15 cellular contexts compared by ENCODE assay signal in the genomic region with DNA sequence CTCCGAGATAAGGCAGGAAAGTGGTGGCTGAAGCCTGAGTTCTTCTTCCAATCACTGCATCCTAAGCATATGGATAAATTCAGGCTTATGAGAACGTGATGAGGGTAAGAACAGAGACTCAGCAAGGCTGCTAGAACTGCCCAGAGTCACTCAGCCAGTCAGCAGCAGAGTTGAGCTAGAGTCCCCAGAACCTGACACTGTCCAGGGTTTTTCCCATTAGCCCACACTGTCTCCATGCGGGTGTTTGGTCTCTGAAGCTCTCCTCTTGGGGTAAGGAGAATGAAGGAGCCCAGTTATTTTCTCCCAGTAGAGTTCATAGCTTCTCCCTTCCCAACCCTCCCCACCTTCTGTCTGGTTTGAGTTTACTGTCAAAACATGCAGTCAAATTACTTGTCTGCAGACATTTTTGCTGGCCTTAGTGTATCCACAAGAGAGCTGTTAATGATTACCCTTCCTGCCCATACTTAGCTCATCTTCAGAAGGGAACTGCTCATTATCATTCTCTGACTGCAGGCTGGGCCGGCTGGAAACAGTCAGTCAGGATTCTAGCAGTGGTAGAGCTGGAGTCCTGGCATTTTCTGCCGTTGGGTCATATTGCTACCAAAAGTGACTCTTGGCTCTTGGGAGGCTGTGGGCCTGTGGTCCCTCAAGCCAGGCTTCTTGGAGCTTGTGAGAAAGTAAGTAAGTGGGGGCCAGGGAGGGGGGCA.
DNase-seq lines count a peak whose midpoint lies in the region; ATAC-seq and FAIRE-seq lines count a peak whose summit lies in the region.
"Had no signal": no experiment of that assay in that cellular context is flagged by ENCODE, and none has a peak within 500 bp of the region (broad histone marks: within the 10 kb centered on the region; RNA-seq: fewer than 3 reads in every experiment).

No MANE protein-coding gene starts in this region.

- no peak overlapping the region for H3K4me3 ChIP-seq in small intestine (ENCODE audit: low read depth in 1 of 2, low read length in 2 of 2)
- H3K4me3 ChIP-seq: left ventricle myocardium inferior, upper lobe of left lung had no signal

- FAIRE-seq in small intestine (lab: Jason Lieb, UNC), result no peak

- no peaks in the 10 kb centered on the region for H3K9me3 ChIP-seq in small intestine (ENCODE audit: control insufficient read depth, low read depth)
- H3K9me3 ChIP-seq: upper lobe of left lung had no signal

- 46 to 69% (median 56%) methylated on average over 5 of the region's 5 CpGs for WGBS in small intestine, 3 donors

- no peak overlapping the region for H3K27ac ChIP-seq in small intestine (ENCODE audit: low read depth in 1 of 2, low read length in 1 of 2)
- H3K27ac ChIP-seq: left ventricle myocardium inferior, upper lobe of left lung had no signal

- DNase-seq in AG20443 (ENCODE audit: low spot score) (peak; percentile 39), kidney glomerular epithelial cell (lab: John Stamatoyannopoulos, UW) (peak; percentile 68), 8988T (no peak), small intestine (no peak), EL (no peak), NCI-H1417 treated with DMSO at 0.1 percent for 48 hours (lab: John Stamatoyannopoulos, UW) (no peak)
- DNase-seq: activated CD4-positive, alpha-beta memory T cell treated with anti-CD3 and anti-CD28 coated beads for 36 hours; activated gamma-delta T cell; DMS 273 treated with DMSO at 0.1 percent for 48 hours; left ventricle myocardium inferior; NCI-H1105 treated with DMSO at 0.1 percent for 48 hours; NCI-H69; upper lobe of left lung had no signal

- H3K27me3 ChIP-seq in small intestine (ENCODE audit: control insufficient read depth in 2 of 2, insufficient read depth in 2 of 2, low read length in 2 of 2), result no peaks in the 10 kb centered on the region
- H3K27me3 ChIP-seq: upper lobe of left lung had no signal

- ATAC-seq in GM19463 (IDR thresholded peaks at IDR 0.05; ENCODE audit: unreplicated experiment), result peak; percentile 57
- peak; percentile 53 for ATAC-seq in HG03045 (IDR thresholded peaks at IDR 0.05; ENCODE audit: unreplicated experiment)

- H3K36me3 ChIP-seq in small intestine (ENCODE audit: control insufficient read depth in 2 of 2, insufficient read depth in 2 of 2, low read length in 2 of 2), result no peaks in the 10 kb centered on the region
- H3K36me3 ChIP-seq: left ventricle myocardium inferior, upper lobe of left lung had no signal

- no peaks in the 10 kb centered on the region for H3K4me1 ChIP-seq in small intestine (ENCODE audit: control insufficient read depth in 2 of 2, insufficient read depth in 1 of 2, low read depth in 1 of 2, low read length in 1 of 2)
- H3K4me1 ChIP-seq: left ventricle myocardium inferior, upper lobe of left lung had no signal

Comparison
In these comparisons a context has a peak if more than half of its experiments do, and no peak if none do; other contexts are left out.
1. DNase-seq: peak in AG20443 (single experiment) and kidney glomerular epithelial cell (single experiment); none in 8988T (single experiment), small intestine (single experiment), EL (single experiment) and NCI-H1417 treated with DMSO at 0.1 percent for 48 hours (single experiment).